In the genomic region with DNA sequence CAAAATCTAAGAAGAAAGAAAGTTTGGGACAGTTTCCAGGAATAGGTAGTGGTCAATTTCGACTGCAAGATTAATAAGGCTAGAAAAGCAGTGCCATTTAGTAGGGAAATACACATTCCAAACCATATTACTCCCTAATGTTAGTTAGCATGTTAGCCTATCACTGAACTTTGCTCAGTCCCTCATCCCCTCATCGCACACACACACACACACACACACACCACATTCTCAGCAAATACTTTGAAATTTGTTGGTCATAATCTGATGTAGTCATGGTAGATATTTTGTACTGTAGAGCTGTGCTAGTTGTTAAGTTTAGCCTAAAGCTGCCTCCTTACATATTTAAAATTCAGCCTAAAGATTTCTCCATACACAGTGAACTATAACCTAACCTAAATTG, we compare ENCODE assay signal across 2 cellular contexts.
TF ChIP-seq lines count a peak whose summit lies in the region.

No MANE protein-coding gene starts in this region.

TF ChIP-seq in GM23338, 12 proteins besides CTCF, POLR2A, EP300 and RAD21 (continues in another document):
- TF ChIP-seq, protein P1, sequence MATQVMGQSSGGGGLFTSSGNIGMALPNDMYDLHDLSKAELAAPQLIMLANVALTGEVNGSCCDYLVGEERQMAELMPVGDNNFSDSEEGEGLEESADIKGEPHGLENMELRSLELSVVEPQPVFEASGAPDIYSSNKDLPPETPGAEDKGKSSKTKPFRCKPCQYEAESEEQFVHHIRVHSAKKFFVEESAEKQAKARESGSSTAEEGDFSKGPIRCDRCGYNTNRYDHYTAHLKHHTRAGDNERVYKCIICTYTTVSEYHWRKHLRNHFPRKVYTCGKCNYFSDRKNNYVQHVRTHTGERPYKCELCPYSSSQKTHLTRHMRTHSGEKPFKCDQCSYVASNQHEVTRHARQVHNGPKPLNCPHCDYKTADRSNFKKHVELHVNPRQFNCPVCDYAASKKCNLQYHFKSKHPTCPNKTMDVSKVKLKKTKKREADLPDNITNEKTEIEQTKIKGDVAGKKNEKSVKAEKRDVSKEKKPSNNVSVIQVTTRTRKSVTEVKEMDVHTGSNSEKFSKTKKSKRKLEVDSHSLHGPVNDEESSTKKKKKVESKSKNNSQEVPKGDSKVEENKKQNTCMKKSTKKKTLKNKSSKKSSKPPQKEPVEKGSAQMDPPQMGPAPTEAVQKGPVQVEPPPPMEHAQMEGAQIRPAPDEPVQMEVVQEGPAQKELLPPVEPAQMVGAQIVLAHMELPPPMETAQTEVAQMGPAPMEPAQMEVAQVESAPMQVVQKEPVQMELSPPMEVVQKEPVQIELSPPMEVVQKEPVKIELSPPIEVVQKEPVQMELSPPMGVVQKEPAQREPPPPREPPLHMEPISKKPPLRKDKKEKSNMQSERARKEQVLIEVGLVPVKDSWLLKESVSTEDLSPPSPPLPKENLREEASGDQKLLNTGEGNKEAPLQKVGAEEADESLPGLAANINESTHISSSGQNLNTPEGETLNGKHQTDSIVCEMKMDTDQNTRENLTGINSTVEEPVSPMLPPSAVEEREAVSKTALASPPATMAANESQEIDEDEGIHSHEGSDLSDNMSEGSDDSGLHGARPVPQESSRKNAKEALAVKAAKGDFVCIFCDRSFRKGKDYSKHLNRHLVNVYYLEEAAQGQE (IDR thresholded peaks at IDR 0.05; ENCODE audit: unreplicated experiment), result no peak
- TF ChIP-seq CREB1 (CRISPR knock-in tag; IDR thresholded peaks at IDR 0.05; ENCODE audit: low read depth) (no peak), STAT1 (IDR thresholded peaks at IDR 0.05; ENCODE audit: unreplicated experiment) (no peak), ZNF331 (CRISPR knock-in tag; IDR thresholded peaks at IDR 0.05; ENCODE audit: low read depth) (no peak), NANOG (IDR thresholded peaks at IDR 0.05; ENCODE audit: borderline replicate concordance) (no peak), ZNF114 (CRISPR knock-in tag; IDR thresholded peaks at IDR 0.05) (no peak), EZH2 (IDR thresholded peaks at IDR 0.05; ENCODE audit: low read depth, unreplicated experiment) (no peak), JUNB (IDR thresholded peaks at IDR 0.05; ENCODE audit: unreplicated experiment) (no peak)
- TF ChIP-seq, protein P2, sequence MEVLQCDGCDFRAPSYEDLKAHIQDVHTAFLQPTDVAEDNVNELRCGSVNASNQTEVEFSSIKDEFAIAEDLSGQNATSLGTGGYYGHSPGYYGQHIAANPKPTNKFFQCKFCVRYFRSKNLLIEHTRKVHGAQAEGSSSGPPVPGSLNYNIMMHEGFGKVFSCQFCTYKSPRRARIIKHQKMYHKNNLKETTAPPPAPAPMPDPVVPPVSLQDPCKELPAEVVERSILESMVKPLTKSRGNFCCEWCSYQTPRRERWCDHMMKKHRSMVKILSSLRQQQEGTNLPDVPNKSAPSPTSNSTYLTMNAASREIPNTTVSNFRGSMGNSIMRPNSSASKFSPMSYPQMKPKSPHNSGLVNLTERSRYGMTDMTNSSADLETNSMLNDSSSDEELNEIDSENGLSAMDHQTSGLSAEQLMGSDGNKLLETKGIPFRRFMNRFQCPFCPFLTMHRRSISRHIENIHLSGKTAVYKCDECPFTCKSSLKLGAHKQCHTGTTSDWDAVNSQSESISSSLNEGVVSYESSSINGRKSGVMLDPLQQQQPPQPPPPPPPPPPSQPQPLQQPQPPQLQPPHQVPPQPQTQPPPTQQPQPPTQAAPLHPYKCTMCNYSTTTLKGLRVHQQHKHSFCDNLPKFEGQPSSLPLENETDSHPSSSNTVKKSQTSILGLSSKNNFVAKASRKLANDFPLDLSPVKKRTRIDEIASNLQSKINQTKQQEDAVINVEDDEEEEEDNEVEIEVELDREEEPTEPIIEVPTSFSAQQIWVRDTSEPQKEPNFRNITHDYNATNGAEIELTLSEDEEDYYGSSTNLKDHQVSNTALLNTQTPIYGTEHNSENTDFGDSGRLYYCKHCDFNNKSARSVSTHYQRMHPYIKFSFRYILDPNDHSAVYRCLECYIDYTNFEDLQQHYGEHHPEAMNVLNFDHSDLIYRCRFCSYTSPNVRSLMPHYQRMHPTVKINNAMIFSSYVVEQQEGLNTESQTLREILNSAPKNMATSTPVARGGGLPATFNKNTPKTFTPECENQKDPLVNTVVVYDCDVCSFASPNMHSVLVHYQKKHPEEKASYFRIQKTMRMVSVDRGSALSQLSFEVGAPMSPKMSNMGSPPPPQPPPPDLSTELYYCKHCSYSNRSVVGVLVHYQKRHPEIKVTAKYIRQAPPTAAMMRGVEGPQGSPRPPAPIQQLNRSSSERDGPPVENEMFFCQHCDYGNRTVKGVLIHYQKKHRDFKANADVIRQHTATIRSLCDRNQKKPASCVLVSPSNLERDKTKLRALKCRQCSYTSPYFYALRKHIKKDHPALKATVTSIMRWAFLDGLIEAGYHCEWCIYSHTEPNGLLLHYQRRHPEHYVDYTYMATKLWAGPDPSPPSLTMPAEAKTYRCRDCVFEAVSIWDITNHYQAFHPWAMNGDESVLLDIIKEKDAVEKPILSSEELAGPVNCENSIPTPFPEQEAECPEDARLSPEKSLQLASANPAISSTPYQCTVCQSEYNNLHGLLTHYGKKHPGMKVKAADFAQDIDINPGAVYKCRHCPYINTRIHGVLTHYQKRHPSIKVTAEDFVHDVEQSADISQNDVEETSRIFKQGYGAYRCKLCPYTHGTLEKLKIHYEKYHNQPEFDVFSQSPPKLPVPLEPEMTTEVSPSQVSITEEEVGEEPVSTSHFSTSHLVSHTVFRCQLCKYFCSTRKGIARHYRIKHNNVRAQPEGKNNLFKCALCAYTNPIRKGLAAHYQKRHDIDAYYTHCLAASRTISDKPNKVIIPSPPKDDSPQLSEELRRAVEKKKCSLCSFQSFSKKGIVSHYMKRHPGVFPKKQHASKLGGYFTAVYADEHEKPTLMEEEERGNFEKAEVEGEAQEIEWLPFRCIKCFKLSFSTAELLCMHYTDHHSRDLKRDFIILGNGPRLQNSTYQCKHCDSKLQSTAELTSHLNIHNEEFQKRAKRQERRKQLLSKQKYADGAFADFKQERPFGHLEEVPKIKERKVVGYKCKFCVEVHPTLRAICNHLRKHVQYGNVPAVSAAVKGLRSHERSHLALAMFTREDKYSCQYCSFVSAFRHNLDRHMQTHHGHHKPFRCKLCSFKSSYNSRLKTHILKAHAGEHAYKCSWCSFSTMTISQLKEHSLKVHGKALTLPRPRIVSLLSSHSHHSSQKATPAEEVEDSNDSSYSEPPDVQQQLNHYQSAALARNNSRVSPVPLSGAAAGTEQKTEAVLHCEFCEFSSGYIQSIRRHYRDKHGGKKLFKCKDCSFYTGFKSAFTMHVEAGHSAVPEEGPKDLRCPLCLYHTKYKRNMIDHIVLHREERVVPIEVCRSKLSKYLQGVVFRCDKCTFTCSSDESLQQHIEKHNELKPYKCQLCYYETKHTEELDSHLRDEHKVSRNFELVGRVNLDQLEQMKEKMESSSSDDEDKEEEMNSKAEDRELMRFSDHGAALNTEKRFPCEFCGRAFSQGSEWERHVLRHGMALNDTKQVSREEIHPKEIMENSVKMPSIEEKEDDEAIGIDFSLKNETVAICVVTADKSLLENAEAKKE (CRISPR knock-in tag; IDR thresholded peaks at IDR 0.05), result no peak
- TF ChIP-seq, protein P3, sequence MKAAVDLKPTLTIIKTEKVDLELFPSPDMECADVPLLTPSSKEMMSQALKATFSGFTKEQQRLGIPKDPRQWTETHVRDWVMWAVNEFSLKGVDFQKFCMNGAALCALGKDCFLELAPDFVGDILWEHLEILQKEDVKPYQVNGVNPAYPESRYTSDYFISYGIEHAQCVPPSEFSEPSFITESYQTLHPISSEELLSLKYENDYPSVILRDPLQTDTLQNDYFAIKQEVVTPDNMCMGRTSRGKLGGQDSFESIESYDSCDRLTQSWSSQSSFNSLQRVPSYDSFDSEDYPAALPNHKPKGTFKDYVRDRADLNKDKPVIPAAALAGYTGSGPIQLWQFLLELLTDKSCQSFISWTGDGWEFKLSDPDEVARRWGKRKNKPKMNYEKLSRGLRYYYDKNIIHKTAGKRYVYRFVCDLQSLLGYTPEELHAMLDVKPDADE (IDR thresholded peaks at IDR 0.05), result no peak

TF ChIP-seq in WTC11, 78 proteins besides CTCF, POLR2A, EP300 and RAD21 (continued from another document):
- TF ChIP-seq, protein P4, sequence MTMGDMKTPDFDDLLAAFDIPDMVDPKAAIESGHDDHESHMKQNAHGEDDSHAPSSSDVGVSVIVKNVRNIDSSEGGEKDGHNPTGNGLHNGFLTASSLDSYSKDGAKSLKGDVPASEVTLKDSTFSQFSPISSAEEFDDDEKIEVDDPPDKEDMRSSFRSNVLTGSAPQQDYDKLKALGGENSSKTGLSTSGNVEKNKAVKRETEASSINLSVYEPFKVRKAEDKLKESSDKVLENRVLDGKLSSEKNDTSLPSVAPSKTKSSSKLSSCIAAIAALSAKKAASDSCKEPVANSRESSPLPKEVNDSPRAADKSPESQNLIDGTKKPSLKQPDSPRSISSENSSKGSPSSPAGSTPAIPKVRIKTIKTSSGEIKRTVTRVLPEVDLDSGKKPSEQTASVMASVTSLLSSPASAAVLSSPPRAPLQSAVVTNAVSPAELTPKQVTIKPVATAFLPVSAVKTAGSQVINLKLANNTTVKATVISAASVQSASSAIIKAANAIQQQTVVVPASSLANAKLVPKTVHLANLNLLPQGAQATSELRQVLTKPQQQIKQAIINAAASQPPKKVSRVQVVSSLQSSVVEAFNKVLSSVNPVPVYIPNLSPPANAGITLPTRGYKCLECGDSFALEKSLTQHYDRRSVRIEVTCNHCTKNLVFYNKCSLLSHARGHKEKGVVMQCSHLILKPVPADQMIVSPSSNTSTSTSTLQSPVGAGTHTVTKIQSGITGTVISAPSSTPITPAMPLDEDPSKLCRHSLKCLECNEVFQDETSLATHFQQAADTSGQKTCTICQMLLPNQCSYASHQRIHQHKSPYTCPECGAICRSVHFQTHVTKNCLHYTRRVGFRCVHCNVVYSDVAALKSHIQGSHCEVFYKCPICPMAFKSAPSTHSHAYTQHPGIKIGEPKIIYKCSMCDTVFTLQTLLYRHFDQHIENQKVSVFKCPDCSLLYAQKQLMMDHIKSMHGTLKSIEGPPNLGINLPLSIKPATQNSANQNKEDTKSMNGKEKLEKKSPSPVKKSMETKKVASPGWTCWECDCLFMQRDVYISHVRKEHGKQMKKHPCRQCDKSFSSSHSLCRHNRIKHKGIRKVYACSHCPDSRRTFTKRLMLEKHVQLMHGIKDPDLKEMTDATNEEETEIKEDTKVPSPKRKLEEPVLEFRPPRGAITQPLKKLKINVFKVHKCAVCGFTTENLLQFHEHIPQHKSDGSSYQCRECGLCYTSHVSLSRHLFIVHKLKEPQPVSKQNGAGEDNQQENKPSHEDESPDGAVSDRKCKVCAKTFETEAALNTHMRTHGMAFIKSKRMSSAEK (CRISPR knock-in tag; IDR thresholded peaks at IDR 0.05; ENCODE audit: borderline replicate concordance), result no peak
- TF ChIP-seq, protein P5, sequence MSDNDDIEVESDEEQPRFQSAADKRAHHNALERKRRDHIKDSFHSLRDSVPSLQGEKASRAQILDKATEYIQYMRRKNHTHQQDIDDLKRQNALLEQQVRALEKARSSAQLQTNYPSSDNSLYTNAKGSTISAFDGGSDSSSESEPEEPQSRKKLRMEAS (CRISPR knock-in tag; IDR thresholded peaks at IDR 0.05), result no peak
- no peak for TF ChIP-seq NFYB (CRISPR knock-in tag; conservative IDR thresholded peaks at IDR 0.05; ENCODE audit: low read depth)
- TF ChIP-seq ZNF423 (CRISPR knock-in tag; IDR thresholded peaks at IDR 0.05), result no peak
